ENCODE assay signal across 8 cellular contexts in genomic region chr2:69830906-69831241, GRCh38. TPM values are rescaled to one million over a fixed set of nuclear protein-coding genes. Genes with fewer than 3 reads are reported as not detected.
A peak's percentile ranks its signal among the peaks of the same experiment; 100 is the strongest.
DNase-seq lines count a peak whose midpoint lies in the region; ATAC-seq, FAIRE-seq and TF ChIP-seq lines count a peak whose summit lies in the region.
"Not testable (repeated sequence)": the region's sequence is repeated elsewhere in the genome, so short reads cannot be mapped to it uniquely, and the experiment has no call there.

No MANE protein-coding gene starts in this region.

- not testable (repeated sequence) for FAIRE-seq in K562 (lab: Jason Lieb, UNC)

- in situ Hi-C loops in K562 (cut with MboI); transverse colon (cut with MboI; ENCODE audit: low pct_ligation_motif_present in 1 of 4, low pct_unique_long_range_greater_than_20kb in 1 of 4, low sequenced_read_pairs in 3 of 4): not testable (repeated sequence)

- H3K9me3 Mint-ChIP-seq in Calu3 (ENCODE audit: low read depth, unreplicated experiment); activated B cell treated with CpG ODN at 0.5 μM for 24 hours: not testable (repeated sequence)

- H3K27ac Mint-ChIP-seq in Calu3 (ENCODE audit: unreplicated experiment), result peak overlapping the region; percentile 85
- not testable (repeated sequence) for H3K27ac Mint-ChIP-seq in activated B cell treated with CpG ODN at 0.5 μM for 24 hours

- TF ChIP-seq RAD21 in K562 (CRISPR knock-in tag; conservative IDR thresholded peaks at IDR 0.05 in 1 of 2, IDR thresholded peaks at IDR 0.05 in 1 of 2), result not testable (repeated sequence)

- not testable (repeated sequence) for H3K27me3 ChIP-seq in K562 (ENCODE audit: control insufficient read depth in 2 of 2, insufficient read depth in 2 of 2, low read length in 2 of 2); esophagus squamous epithelium; left lung; ovary; transverse colon

- H3K36me3 ChIP-seq in K562 (ENCODE audit: control insufficient read depth, insufficient read depth, low read length), result peaks cover 12% of the 10 kb centered on the region
- not testable (repeated sequence) for H3K36me3 ChIP-seq in esophagus squamous epithelium, left lung, ovary, transverse colon

- H2AFZ ChIP-seq in K562 (ENCODE audit: low read depth, low read length), result not testable (repeated sequence)

- not testable (repeated sequence) for TF ChIP-seq CTCF in Calu3 (IDR thresholded peaks at IDR 0.05; ENCODE audit: unreplicated experiment); LNCaP clone FGC (IDR thresholded peaks at IDR 0.05; ENCODE audit: control insufficient read depth, extremely low read depth, insufficient read depth); activated B cell treated with CpG ODN at 0.5 μM for 24 hours (IDR thresholded peaks at IDR 0.05); K562 (IDR thresholded peaks at IDR 0.05 in 2 of 3, conservative IDR thresholded peaks at IDR 0.05 in 1 of 3; ENCODE audit: insufficient read depth in 2 of 3, low read depth in 1 of 3, low read length in 3 of 3); esophagus squamous epithelium (IDR thresholded peaks at IDR 0.05); left lung (IDR thresholded peaks at IDR 0.05); ovary (IDR thresholded peaks at IDR 0.05); transverse colon (IDR thresholded peaks at IDR 0.05)

- not testable (repeated sequence) for H3K27me3 Mint-ChIP-seq in Calu3 (ENCODE audit: unreplicated experiment); activated B cell treated with CpG ODN at 0.5 μM for 24 hours

- not testable (repeated sequence) for H3K27ac ChIP-seq in K562 (ENCODE audit: extremely low read depth, low read depth, low read length); left lung; ovary
- H3K27ac ChIP-seq in esophagus squamous epithelium, result peak overlapping the region in 1 of 4 donors; percentile 96
- peak overlapping the region; percentile 90 to 95 (median 92) for H3K27ac ChIP-seq in transverse colon

- H3K9me1 ChIP-seq in K562 (ENCODE audit: control insufficient read depth, insufficient read depth, low read length), result not testable (repeated sequence)

- CTCF ChIA-PET in Calu3 (lab: Charles Lee) (interaction anchor here (1.2 kb wide), 1 partner anchor 107 kb away, joined by 3 read pairs; no protein-coding TSS in a partner anchor), K562 (lab: Yijun Ruan, JAX; ENCODE audit: low intra/inter-chr PET ratio) (interaction anchor here (0.6 kb wide), 1 partner anchor 445 kb away, joined by 3 read pairs; no protein-coding TSS in a partner anchor)
- CTCF ChIA-PET in activated B cell treated with CpG ODN at 0.5 μM for 24 hours (lab: Charles Lee), result not testable (repeated sequence)

- H3K4me1 Mint-ChIP-seq in Calu3 (ENCODE audit: low read depth, unreplicated experiment) (peaks cover 48% of the 10 kb centered on the region), activated B cell treated with CpG ODN at 0.5 μM for 24 hours (peaks cover 41% of the 10 kb centered on the region)

- peaks cover 63% of the 10 kb centered on the region for H3K79me2 ChIP-seq in K562 (ENCODE audit: control insufficient read depth, insufficient read depth, low read length)

- POLR2A ChIA-PET in activated B cell treated with CpG ODN at 0.5 μM for 24 hours (lab: Charles Lee), result not testable (repeated sequence)
- POLR2A ChIA-PET in K562 (lab: Yijun Ruan, JAX), result interaction anchor here (0.9 kb wide), 1 partner anchor 14 kb away, joined by 4 read pairs; no protein-coding TSS in a partner anchor

- not testable (repeated sequence) for TF ChIP-seq POLR2A in K562 (conservative IDR thresholded peaks at IDR 0.05); esophagus squamous epithelium (IDR thresholded peaks at IDR 0.05); ovary (IDR thresholded peaks at IDR 0.05); transverse colon (IDR thresholded peaks at IDR 0.05)

- H3K4me1 ChIP-seq in K562 (replicated peaks in 1 of 2; ENCODE audit: control insufficient read depth in 2 of 2, insufficient read depth in 2 of 2, low read length in 2 of 2), result peaks cover 20 to 26% of the 10 kb centered on the region in 2 experiments
- peaks cover 7 to 40% (median 17%) of the 10 kb centered on the region in 3 donors for H3K4me1 ChIP-seq in esophagus squamous epithelium
- peaks cover 14 to 29% of the 10 kb centered on the region in 2 donors for H3K4me1 ChIP-seq in left lung
- peaks cover 12% of the 10 kb centered on the region for H3K4me1 ChIP-seq in ovary (ENCODE audit: insufficient read depth)
- H3K4me1 ChIP-seq in transverse colon, result peaks cover 14 to 42% (median 27%) of the 10 kb centered on the region in 4 donors

- DNase-seq in Calu3; LNCaP clone FGC (ENCODE audit: low read depth); activated B cell treated with CpG ODN at 0.5 μM for 24 hours; K562 (ENCODE audit: extremely low read depth in 1 of 4, low spot score in 3 of 4); esophagus squamous epithelium (lab: John Stamatoyannopoulos, UW); left lung; ovary; transverse colon: not testable (repeated sequence)

- not testable (repeated sequence) for H3K9me3 ChIP-seq in K562 (replicated peaks; ENCODE audit: control insufficient read depth, insufficient read depth, low read depth, low read length); esophagus squamous epithelium; left lung; ovary; transverse colon

- WGBS in K562 (ENCODE audit: insufficient coverage, low coverage, missing lambda C conversion rate), result 40% methylated on average over 13 of the region's 13 CpGs
- WGBS in esophagus squamous epithelium, 2 donors, result 72 to 84% methylated on average over 13 of the region's 13 CpGs
- WGBS in ovary, 3 donors, result 82 to 87% (median 84%) methylated on average over 13 of the region's 13 CpGs
- 81 to 85% methylated on average over 7 to 13 of the region's 13 CpGs for WGBS in transverse colon (ENCODE audit: low coverage in 1 of 2), 2 donors

- not testable (repeated sequence) for H4K20me1 ChIP-seq in K562 (replicated peaks; ENCODE audit: control insufficient read depth, insufficient read depth, low read length)

- intact Hi-C loops in Calu3 (cut with micrococcal nuclease; ENCODE audit: unreplicated experiment), result loop anchor here (5.0 kb wide), 2 partner anchors 49 to 89 kb away; partner anchors contain the start of gene ANXA4
- intact Hi-C loops in activated B cell treated with CpG ODN at 0.5 μM for 24 hours (cut with micrococcal nuclease); K562 (cut with micrococcal nuclease); esophagus squamous epithelium (cut with DNase I); left lung (cut with DNase I); ovary (cut with DNase I); transverse colon (cut with DNase I; ENCODE audit: low total_unique reads): not testable (repeated sequence)

- BruUV-seq in Calu3 (replicated peaks; lab: Mats Ljungman, UMichigan); K562 (replicated peaks; lab: Mats Ljungman, UMichigan): not testable (repeated sequence)

- H3K4me2 ChIP-seq in K562 (ENCODE audit: insufficient read depth, low read length), result peak overlapping the region; percentile 93

- not testable (repeated sequence) for TF ChIP-seq EP300 in K562 (IDR thresholded peaks at IDR 0.05; ENCODE audit: low read length); ovary (IDR thresholded peaks at IDR 0.05); transverse colon (IDR thresholded peaks at IDR 0.05; ENCODE audit: low read depth)

- peak overlapping the region; percentile 64 to 67; a peak in 2 of 4 replicates for H3K9ac ChIP-seq in K562 (ENCODE audit: insufficient read depth in 1 of 2, low read depth in 2 of 2, low read length in 2 of 2)

- peak overlapping the region; percentile 98 for H3K4me3 Mint-ChIP-seq in Calu3 (ENCODE audit: low read depth, unreplicated experiment)
- peak overlapping the region; percentile 94 for H3K4me3 Mint-ChIP-seq in activated B cell treated with CpG ODN at 0.5 μM for 24 hours

- H3K36me3 Mint-ChIP-seq in Calu3 (ENCODE audit: insufficient read depth, unreplicated experiment), result peaks cover 77% of the 10 kb centered on the region
- peaks cover 12% of the 10 kb centered on the region for H3K36me3 Mint-ChIP-seq in activated B cell treated with CpG ODN at 0.5 μM for 24 hours (ENCODE audit: low read depth)

- peak overlapping the region; percentile 77 for H3K4me3 ChIP-seq in LNCaP clone FGC (ENCODE audit: low read depth, low read length)
- peak overlapping the region; percentile 75 for H3K4me3 ChIP-seq in K562
- peak overlapping the region; percentile 79 to 97 (median 94) for H3K4me3 ChIP-seq in esophagus squamous epithelium
- H3K4me3 ChIP-seq in left lung, result peak overlapping the region; percentile 74 to 99
- peak overlapping the region; percentile 84 for H3K4me3 ChIP-seq in ovary
- H3K4me3 ChIP-seq in transverse colon, result peak overlapping the region in 3 of 4 donors; percentile 88 to 91 (median 91)

- ATAC-seq in activated B cell treated with CpG ODN at 0.5 μM for 24 hours (ENCODE audit: low read depth); K562; left lung: not testable (repeated sequence)

RNA-seq across cellular contexts. Expression of gene GMCL1, which starts 1.4 kb away (rescaled TPM):
- total RNA-seq in Calu3 (2022) (63.8 and 76.4 TPM in 2 replicates), activated B cell treated with CpG ODN at 0.5 μM for 24 hours (8.0 and 13.0 TPM in 2 replicates), K562 (2014; rRNA removed) (15.2 and 20.9 TPM in 2 replicates), K562 (2014; rRNA removed; fragmentation: Illumina TruSeq; extraction: Trizol) (20.0 and 21.8 TPM in 2 replicates), K562 (2015; rRNA removed; fragmentation: Illumina TruSeq; extraction: Trizol) (13.4 and 15.0 TPM in 2 replicates), K562 (2021) (18.6 and 18.7 TPM in 2 replicates), esophagus squamous epithelium (10 to 100 TPM; 11.9 to 15.6 (median 13.4) TPM), left lung (10 to 100 TPM; 15.3 to 19.4 TPM), ovary (10 to 100 TPM in 6 of 7 donors, 1 to 10 TPM in 1; 9.4 to 13.8 (median 12.2) TPM), transverse colon (10 to 100 TPM in 3 of 4 donors, 1 to 10 TPM in 1; 5.0 to 82.3 (median 20.9) TPM)
- total RNA-seq in K562 (2011; cell fraction: chromatin; rRNA removed; ENCODE audit: low replicate concordance), result 10.8 and 41.5 TPM in 2 replicates
- 5.8 and 8.2 TPM in 2 replicates for total RNA-seq in K562 (2011; cell fraction: nucleolus; rRNA removed)
- total RNA-seq in K562 (2011; cell fraction: nucleoplasm; rRNA removed), result 15.5 and 33.4 TPM in 2 replicates
- polyA plus RNA-seq in K562 (2011; rRNA removed) (19.3 and 27.3 TPM in 2 replicates), K562 (2014; fragmentation: Illumina TruSeq; extraction: Trizol) (21.3 and 26.2 TPM in 2 replicates), K562 (2014; fragmentation: Nextera tagmentation; extraction: Ambion mirVana) (1 to 10 TPM; 7.0 to 8.1 TPM), K562 (2014; rRNA removed) (15.4 and 18.1 TPM in 2 replicates), ovary (1 to 10 TPM; 6.9 to 9.1 TPM)
- 6.4 and 14.0 TPM in 2 replicates for polyA plus RNA-seq in K562 (2011; cell fraction: cytosol; rRNA removed)
- 5.9 and 9.6 TPM in 2 replicates for polyA plus RNA-seq in K562 (2011; cell fraction: nucleus; rRNA removed)
- 14.6 and 16.4 TPM in 2 replicates for polyA plus RNA-seq in K562 (2012)
- polyA minus RNA-seq in K562 (2011; rRNA and poly(A)+ RNA removed), result 20.2 and 29.6 TPM in 2 replicates
- polyA minus RNA-seq in K562 (2011; cell fraction: cytosol; rRNA and poly(A)+ RNA removed), result 7.8 and 13.7 TPM in 2 replicates
- polyA minus RNA-seq in K562 (2011; cell fraction: nucleus; rRNA and poly(A)+ RNA removed), result 5.1 TPM in 2 replicates
